ENCODE assay signal across 10 cellular contexts in the genomic region with DNA sequence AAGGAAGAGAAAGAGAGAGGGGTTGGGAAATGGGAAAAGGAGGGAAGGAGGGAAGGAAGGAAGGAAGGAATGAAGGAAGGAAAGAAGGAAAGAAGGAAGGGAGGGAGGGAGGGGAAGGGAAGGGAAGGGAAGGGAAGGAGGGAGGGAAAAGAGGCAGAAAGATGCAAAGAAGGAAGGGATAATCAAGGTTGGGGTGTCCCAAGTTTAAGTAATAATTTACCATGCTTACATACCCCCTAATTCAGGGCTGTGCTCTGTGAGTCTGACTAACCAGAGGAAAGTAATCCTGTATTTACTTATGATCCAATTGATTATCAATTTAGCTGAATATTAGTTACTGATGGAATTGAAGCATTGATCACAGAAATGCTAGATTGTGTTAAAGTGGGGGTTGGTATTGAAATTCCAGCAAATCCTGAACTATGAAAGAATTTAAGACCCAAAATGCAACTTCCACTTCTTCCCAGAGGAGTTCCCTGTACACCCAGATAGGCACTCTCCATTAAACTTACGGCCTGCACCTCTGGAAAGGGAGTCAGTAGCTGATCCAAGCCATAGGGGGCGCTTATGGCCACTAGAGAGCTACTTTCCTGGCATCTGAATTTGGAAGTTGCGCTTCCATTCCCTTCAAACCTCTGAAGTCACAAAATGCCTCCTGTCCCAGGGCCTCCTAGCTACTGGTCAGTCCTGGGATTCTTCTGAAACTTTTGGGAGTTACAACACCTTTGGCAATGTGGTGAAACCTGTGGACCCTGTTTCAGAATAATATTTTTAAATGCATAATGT.
DNase-seq lines count a peak whose midpoint lies in the region; ATAC-seq and TF ChIP-seq lines count a peak whose summit lies in the region.
"Had no signal": no experiment of that assay in that cellular context is flagged by ENCODE, and none has a peak within 500 bp of the region (broad histone marks: within the 10 kb centered on the region; RNA-seq: fewer than 3 reads in every experiment).

No MANE protein-coding gene starts in this region.

- H3K36me3 Mint-ChIP-seq in CD4-positive, alpha-beta memory T cell, result peaks cover 35 to 47% of the 10 kb centered on the region in 2 donors

- intact Hi-C loops in IMR-90 (cut with micrococcal nuclease), result no loop called here
- intact Hi-C loops in right lobe of liver (cut with DNase I), result no loop called here
- intact Hi-C loops in CD4-positive, alpha-beta memory T cell (cut with micrococcal nuclease), result no loop called here

- H3K4me3 ChIP-seq in IMR-90 (ENCODE audit: insufficient read depth, low read depth, low read length), result no peak overlapping the region
- H3K4me3 ChIP-seq in brain microvascular endothelial cell (ENCODE audit: low read depth, low read length), result no peak overlapping the region
- H3K4me3 ChIP-seq in right lobe of liver, result no peak overlapping the region
- H3K4me3 ChIP-seq in CD4-positive, alpha-beta memory T cell (ENCODE audit: low read length in 2 of 2), result no peak overlapping the region

- dilution Hi-C loops in IMR-90 (cut with HindIII; ENCODE audit: low sequenced_read_pairs, unreplicated experiment), result no loop called here

- H2AK9ac ChIP-seq in IMR-90 (replicated peaks; ENCODE audit: low read depth, low read length, poor library complexity), result no peak overlapping the region

- H3K23ac ChIP-seq in IMR-90 (ENCODE audit: low read depth, low read length), result no peak overlapping the region

- no peak overlapping the region for H3K18ac ChIP-seq in IMR-90 (ENCODE audit: low read depth, low read length)

- H3K56ac ChIP-seq in IMR-90 (ENCODE audit: extremely low read depth, insufficient read depth, low read length), result no peak overlapping the region

- no peak overlapping the region for H2BK15ac ChIP-seq in IMR-90 (ENCODE audit: low read depth, low read length)

- H3K9me3 ChIP-seq in IMR-90 (ENCODE audit: control insufficient read depth, insufficient read depth, low read length) (0 out of 2 replicates have a peak, but pooled peaks cover 3% of the 10 kb centered on the region), right lobe of liver (no peaks in the 10 kb centered on the region)
- H3K9me3 ChIP-seq in CD4-positive, alpha-beta memory T cell (ENCODE audit: control insufficient read depth in 1 of 2, low read length in 2 of 2), result no peaks in the 10 kb centered on the region

- ATAC-seq in IMR-90 (ENCODE audit: low read depth), result no peak
- peak in 1 of 4 donors; percentile 7 for ATAC-seq in right lobe of liver
- ATAC-seq: natural killer cell treated with Interleukin-12 subunit alpha and Interleukin-12 subunit beta and Interleukin-15 and Interleukin-18, amount 100 ng/mL, for 72 hours had no signal

- H3K79me1 ChIP-seq in IMR-90 (ENCODE audit: low read depth in 1 of 2, low read length in 2 of 2), result no peaks in the 10 kb centered on the region

- H3K27ac Mint-ChIP-seq in CD4-positive, alpha-beta memory T cell, result no peak overlapping the region
- H3K27ac Mint-ChIP-seq: natural killer cell treated with Interleukin-12 subunit alpha and Interleukin-12 subunit beta and Interleukin-15 and Interleukin-18, amount 100 ng/mL, for 72 hours had no signal

- peaks cover 0 to 4% (median 0%) of the 10 kb centered on the region in 4 donors for H3K4me1 Mint-ChIP-seq in CD4-positive, alpha-beta memory T cell

- no peak overlapping the region for H4K91ac ChIP-seq in IMR-90 (ENCODE audit: insufficient read depth, low read depth, low read length)

- H3K9ac ChIP-seq in IMR-90 (ENCODE audit: low read depth, low read length), result no peak overlapping the region

- peaks cover 1% of the 10 kb centered on the region; the same call in 1 of the 2 replicates for H3K36me3 ChIP-seq in IMR-90 (ENCODE audit: control insufficient read depth, insufficient read depth, low read length)
- no peaks in the 10 kb centered on the region for H3K36me3 ChIP-seq in brain microvascular endothelial cell (replicated peaks)
- no peaks in the 10 kb centered on the region for H3K36me3 ChIP-seq in right lobe of liver
- H3K36me3 ChIP-seq in CD4-positive, alpha-beta memory T cell (ENCODE audit: insufficient read depth, low read length), result no peaks in the 10 kb centered on the region

- 0 out of 2 replicates have a peak, but pooled peaks have one; percentile 11 for TF ChIP-seq CTCF in IMR-90 (conservative IDR thresholded peaks at IDR 0.05; ENCODE audit: low read depth, low read length)
- peak; percentile 51 for TF ChIP-seq CTCF in brain microvascular endothelial cell (IDR thresholded peaks at IDR 0.05; ENCODE audit: low read depth, low read length, missing control alignments)
- peak in 2 of 4 donors; percentile 19 to 38 for TF ChIP-seq CTCF in right lobe of liver (IDR thresholded peaks at IDR 0.05)

- H3K27me3 Mint-ChIP-seq in CD4-positive, alpha-beta memory T cell, result no peaks in the 10 kb centered on the region
- H3K27me3 Mint-ChIP-seq: natural killer cell treated with Interleukin-12 subunit alpha and Interleukin-12 subunit beta and Interleukin-15 and Interleukin-18, amount 100 ng/mL, for 72 hours had no signal

- peak; percentile 8; the same call in 1 of the 2 replicates for TF ChIP-seq RAD21 in IMR-90 (IDR thresholded peaks at IDR 0.05; ENCODE audit: low read length)

- H2AFZ ChIP-seq in IMR-90 (replicated peaks; ENCODE audit: low read length, poor library complexity), result no peak overlapping the region

- peaks cover 0 to 20% (median 10%) of the 10 kb centered on the region in 8 donors for H3K9me3 Mint-ChIP-seq in CD4-positive, alpha-beta memory T cell

- WGBS in IMR-90 (ENCODE audit: extremely low coverage in 2 of 2, insufficient read length in 1 of 2), 2 experiments, result 71% methylated on average over 1 of the region's 3 CpGs; no CpG with 5 or more reads in 1 of the 2 experiments
- 75% methylated on average over 3 of the region's 3 CpGs for WGBS in right lobe of liver (ENCODE audit: insufficient coverage, low coverage, low lambda C conversion rate, missing lambda C conversion rate)

- no peak overlapping the region for H3K14ac ChIP-seq in IMR-90 (replicated peaks; ENCODE audit: low read depth, low read length)

- H3K4me2 ChIP-seq in IMR-90 (ENCODE audit: low read depth, low read length), result no peak overlapping the region

- H4K20me1 ChIP-seq in IMR-90 (ENCODE audit: insufficient read depth, low read length), result no peaks in the 10 kb centered on the region

- H2BK5ac ChIP-seq in IMR-90 (ENCODE audit: low read depth, low read length, poor library complexity, severe bottlenecking), result no peak overlapping the region

- no peak overlapping the region for H4K8ac ChIP-seq in IMR-90 (ENCODE audit: low read depth in 2 of 2, low read length in 2 of 2)

- no TSS peak for BruUV-seq in IMR-90 (replicated peaks; lab: Mats Ljungman, UMichigan)

- TF ChIP-seq POLR2A in IMR-90 (IDR thresholded peaks at IDR 0.05; ENCODE audit: low read depth, low read length), result no peak
- TF ChIP-seq POLR2A in right lobe of liver (IDR thresholded peaks at IDR 0.05), result no peak

- no peaks in the 10 kb centered on the region; the same call in 1 of the 2 replicates for H3K9me1 ChIP-seq in IMR-90 (ENCODE audit: insufficient read depth, low read length)

- DNase-seq in DMS53 (lab: John Stamatoyannopoulos, UW), result peak; percentile 28
- DNase-seq in DMS53 treated with DMSO at 0.1 percent for 48 hours (lab: John Stamatoyannopoulos, UW; ENCODE audit: unreplicated experiment), result no peak
- no peak for DNase-seq in IMR-90
- no peak for DNase-seq in brain microvascular endothelial cell
- DNase-seq in right lobe of liver, result no peak
- DNase-seq in GF-D8 (lab: John Stamatoyannopoulos, UW), result no peak
- DNase-seq in H4 (ENCODE audit: low spot score), result no peak
- no peak for DNase-seq in CD4-positive, alpha-beta memory T cell
- DNase-seq: NCI-H187 had no signal

- CTCF ChIA-PET in IMR-90 (lab: Yijun Ruan, JAX), result no interaction called here
- CTCF ChIA-PET in CD4-positive, alpha-beta memory T cell (lab: Charles Lee; ENCODE audit: partially characterized antibody), result no interaction called here

- no peaks in the 10 kb centered on the region for H3K27me3 ChIP-seq in IMR-90 (ENCODE audit: control insufficient read depth, insufficient read depth, low read length)
- no peaks in the 10 kb centered on the region for H3K27me3 ChIP-seq in brain microvascular endothelial cell (replicated peaks)
- H3K27me3 ChIP-seq in right lobe of liver, result no peaks in the 10 kb centered on the region
- no peaks in the 10 kb centered on the region for H3K27me3 ChIP-seq in CD4-positive, alpha-beta memory T cell (ENCODE audit: insufficient read depth, low read length)

- no peak overlapping the region for H4K5ac ChIP-seq in IMR-90 (ENCODE audit: low read depth, low read length)

- H3K4ac ChIP-seq in IMR-90 (ENCODE audit: low read depth, low read length), result no peak overlapping the region

- in situ Hi-C loops in IMR-90 (cut with MboI; ENCODE audit: low sequenced_read_pairs), result no loop called here
- in situ Hi-C loops in brain microvascular endothelial cell (cut with HindIII; ENCODE audit: low pct_ligation_motif_present, low sequenced_read_pairs), result no loop called here

- POLR2A ChIA-PET in IMR-90 (lab: Charles Lee; ENCODE audit: unreplicated experiment), result no interaction called here
- POLR2A ChIA-PET in CD4-positive, alpha-beta memory T cell (lab: Charles Lee; ENCODE audit: partially characterized antibody), result no interaction called here

- H3K4me3 Mint-ChIP-seq in CD4-positive, alpha-beta memory T cell, result no peak overlapping the region
- H3K4me3 Mint-ChIP-seq: natural killer cell treated with Interleukin-12 subunit alpha and Interleukin-12 subunit beta and Interleukin-15 and Interleukin-18, amount 100 ng/mL, for 72 hours had no signal

- no peak overlapping the region for H2BK20ac ChIP-seq in IMR-90 (ENCODE audit: low read depth, low read length)

- H3K27ac ChIP-seq in IMR-90 (ENCODE audit: insufficient read depth, low read length) (no peak overlapping the region), brain microvascular endothelial cell (no peak overlapping the region), right lobe of liver (peak overlapping the region in 2 of 3 donors; percentile 90 to 92)
- no peak overlapping the region for H3K27ac ChIP-seq in CD4-positive, alpha-beta memory T cell (ENCODE audit: low read depth, low read length)

- no peaks in the 10 kb centered on the region for H3K4me1 ChIP-seq in IMR-90 (ENCODE audit: control insufficient read depth, insufficient read depth, low read length)
- peaks cover 0 to 59% (median 14%) of the 10 kb centered on the region in 4 donors for H3K4me1 ChIP-seq in right lobe of liver
- no peaks in the 10 kb centered on the region for H3K4me1 ChIP-seq in CD4-positive, alpha-beta memory T cell (ENCODE audit: insufficient read depth, low read length)

- H2AK5ac ChIP-seq in IMR-90 (ENCODE audit: low read depth, low read length), result no peak overlapping the region

- H2BK120ac ChIP-seq in IMR-90 (ENCODE audit: low read depth, low read length), result no peak overlapping the region

TF ChIP-seq in IMR-90, 13 proteins besides CTCF, POLR2A, EP300 and RAD21:
- no peak for TF ChIP-seq FOS (IDR thresholded peaks at IDR 0.05; ENCODE audit: low read depth, low read length)
- no peak for TF ChIP-seq CEBPB (IDR thresholded peaks at IDR 0.05; ENCODE audit: low read depth, low read length)
- no peak for TF ChIP-seq MXI1 (IDR thresholded peaks at IDR 0.05; ENCODE audit: borderline replicate concordance, low read depth, low read length)
- TF ChIP-seq RFX5 (IDR thresholded peaks at IDR 0.05; ENCODE audit: low read depth, low read length), result no peak
- no peak for TF ChIP-seq RCOR1 (IDR thresholded peaks at IDR 0.05; ENCODE audit: insufficient replicate concordance, low read length)

Comparison
In these comparisons a context has a peak if more than half of its experiments do, and no peak if none do; other contexts are left out.
1. H3K27ac ChIP-seq: peak in right lobe of liver (2 of 3); none in IMR-90 (single experiment), brain microvascular endothelial cell (single experiment) and CD4-positive, alpha-beta memory T cell (single experiment).